1 cellular context compared by ENCODE assay signal in the genomic region with DNA sequence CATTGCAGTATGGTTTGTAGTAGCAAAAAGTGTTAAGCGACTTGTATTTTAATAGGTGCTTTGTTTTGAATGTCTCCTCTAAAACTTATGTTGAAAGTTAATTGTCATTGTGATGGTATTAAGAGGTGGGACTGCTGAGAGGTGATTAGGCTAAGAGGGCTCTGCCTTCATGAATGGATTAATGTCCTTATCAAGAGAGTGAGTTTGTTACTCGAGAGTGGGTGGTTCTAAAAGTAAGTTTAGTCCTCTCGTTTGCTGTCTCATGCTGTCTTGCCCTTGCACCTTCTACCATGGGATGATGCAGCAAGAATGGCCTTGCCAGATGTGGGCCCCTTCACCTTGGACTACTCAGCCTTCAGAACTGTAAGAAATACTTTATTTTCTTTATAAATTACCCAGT.
TF ChIP-seq lines count a peak whose summit lies in the region.

No MANE protein-coding gene starts in this region.

TF ChIP-seq in K562, 482 proteins besides CTCF, POLR2A, EP300 and RAD21 (continued from another document and continues in another):
- TF ChIP-seq KLF1 (tag; IDR thresholded peaks at IDR 0.05) (no peak), C11orf30 (IDR thresholded peaks at IDR 0.05; ENCODE audit: low read depth) (peak; percentile 95), PRPF4 (IDR thresholded peaks at IDR 0.05; ENCODE audit: insufficient read depth, low read depth, low read length, poor library complexity, severe bottlenecking) (no peak), ZNF668 (CRISPR knock-in tag; IDR thresholded peaks at IDR 0.05) (no peak), TOE1 (IDR thresholded peaks at IDR 0.05; ENCODE audit: borderline replicate concordance) (no peak), TOE1 (CRISPR knock-in tag; IDR thresholded peaks at IDR 0.05; ENCODE audit: borderline replicate concordance, low read depth) (no peak), SIN3A (IDR thresholded peaks at IDR 0.05; ENCODE audit: borderline replicate concordance in 2 of 2, control insufficient read depth in 1 of 2, low read depth in 2 of 2, low read length in 2 of 2) (no peak), HDAC2 (IDR thresholded peaks at IDR 0.05) (no peak), GABPA (tag; conservative IDR thresholded peaks at IDR 0.05; ENCODE audit: low read depth) (no peak), ZNF561 (CRISPR knock-in tag; conservative IDR thresholded peaks at IDR 0.05) (no peak), SNIP1 (IDR thresholded peaks at IDR 0.05; ENCODE audit: low read depth) (no peak), SRSF9 (IDR thresholded peaks at IDR 0.05; ENCODE audit: borderline replicate concordance, low read depth, low read length) (no peak), DDX20 (tag; IDR thresholded peaks at IDR 0.05; ENCODE audit: low read depth) (no peak), IFI16 (CRISPR knock-in tag; IDR thresholded peaks at IDR 0.05) (no peak), CREB1 (IDR thresholded peaks at IDR 0.05) (no peak), CREB1 (CRISPR knock-in tag; IDR thresholded peaks at IDR 0.05) (no peak), ZNF764 (CRISPR knock-in tag; IDR thresholded peaks at IDR 0.05; ENCODE audit: low read depth) (no peak), HMGN3 (IDR thresholded peaks at IDR 0.05; ENCODE audit: borderline replicate concordance, extremely low read depth, insufficient read length, low read depth, low read length) (no peak), CAMTA2 (CRISPR knock-in tag; conservative IDR thresholded peaks at IDR 0.05) (no peak), RBBP5 (IDR thresholded peaks at IDR 0.05; ENCODE audit: borderline replicate concordance, insufficient read depth, low read length, poor library complexity, severe bottlenecking) (no peak), RBM25 (IDR thresholded peaks at IDR 0.05; ENCODE audit: low read depth, low read length, severe bottlenecking) (no peak), ARID1B (IDR thresholded peaks at IDR 0.05) (peak; percentile 72), ZNF766 (CRISPR knock-in tag; conservative IDR thresholded peaks at IDR 0.05) (no peak), ELF4 (CRISPR knock-in tag; IDR thresholded peaks at IDR 0.05) (no peak), PHB2 (IDR thresholded peaks at IDR 0.05; ENCODE audit: low read depth) (no peak), PRMT5 (CRISPR knock-in tag; IDR thresholded peaks at IDR 0.05) (no peak), HDAC3 (IDR thresholded peaks at IDR 0.05; ENCODE audit: borderline replicate concordance, partially characterized antibody) (no peak), SREBF2 (CRISPR knock-in tag; IDR thresholded peaks at IDR 0.05) (no peak), TSC22D4 (tag; IDR thresholded peaks at IDR 0.05) (no peak), U2AF2 (optimal IDR thresholded peaks at IDR 0.05; ENCODE audit: low read depth, low read length) (no peak), POLR2AphosphoS5 (IDR thresholded peaks at IDR 0.05; ENCODE audit: control insufficient read depth, insufficient read depth, low read depth, low read length) (peak; percentile 46; the same call in 1 of the 2 replicates), MEF2D (tag; conservative IDR thresholded peaks at IDR 0.05; ENCODE audit: low read depth) (no peak), GABPB1 (CRISPR knock-in tag; IDR thresholded peaks at IDR 0.05) (no peak), ZNF354B (CRISPR knock-in tag; IDR thresholded peaks at IDR 0.05) (no peak), JUN (IDR thresholded peaks at IDR 0.05; ENCODE audit: borderline replicate concordance, low read depth, low read length) (no peak), JUN (CRISPR knock-in tag; IDR thresholded peaks at IDR 0.05; ENCODE audit: borderline replicate concordance) (no peak), STAT5A (IDR thresholded peaks at IDR 0.05; ENCODE audit: borderline replicate concordance, low read length) (no peak), ELF2 (CRISPR knock-in tag; IDR thresholded peaks at IDR 0.05) (no peak), SMAD2 (IDR thresholded peaks at IDR 0.05; ENCODE audit: low read depth, low read length) (no peak), ZNF75A (CRISPR knock-in tag; IDR thresholded peaks at IDR 0.05) (no peak), ZNF232 (CRISPR knock-in tag; IDR thresholded peaks at IDR 0.05) (no peak), ZNF717 (CRISPR knock-in tag; IDR thresholded peaks at IDR 0.05) (no peak), HDGF (IDR thresholded peaks at IDR 0.05) (no peak), NUFIP1 (IDR thresholded peaks at IDR 0.05; ENCODE audit: partially characterized antibody) (no peak), KAT8 (IDR thresholded peaks at IDR 0.05; ENCODE audit: low read depth) (no peak), RFX7 (CRISPR knock-in tag; IDR thresholded peaks at IDR 0.05) (no peak), NCOR1 (IDR thresholded peaks at IDR 0.05) (peak; percentile 65), POLR2AphosphoS2 (IDR thresholded peaks at IDR 0.05; ENCODE audit: low read length) (no peak), NCOA6 (IDR thresholded peaks at IDR 0.05) (no peak), MCM7 (IDR thresholded peaks at IDR 0.05) (no peak), MED1 (CRISPR knock-in tag; IDR thresholded peaks at IDR 0.05; ENCODE audit: borderline replicate concordance) (no peak), SRSF3 (IDR thresholded peaks at IDR 0.05; ENCODE audit: insufficient read depth, low read length) (no peak), GTF2E2 (tag; IDR thresholded peaks at IDR 0.05) (no peak), RBM34 (IDR thresholded peaks at IDR 0.05; ENCODE audit: borderline replicate concordance, insufficient read depth, low read length) (no peak), MAZ (CRISPR knock-in tag; conservative IDR thresholded peaks at IDR 0.05 in 1 of 2, IDR thresholded peaks at IDR 0.05 in 1 of 2) (no peak), PML (IDR thresholded peaks at IDR 0.05; ENCODE audit: low read length) (no peak), SMARCA5 (IDR thresholded peaks at IDR 0.05) (no peak), ARID2 (IDR thresholded peaks at IDR 0.05) (no peak), STAT5B (CRISPR knock-in tag; IDR thresholded peaks at IDR 0.05) (no peak), MBD2 (IDR thresholded peaks at IDR 0.05; ENCODE audit: borderline replicate concordance, low read depth) (no peak), ZNF316 (IDR thresholded peaks at IDR 0.05) (peak; percentile 96), DPF2 (IDR thresholded peaks at IDR 0.05) (peak; percentile 87), BMI1 (IDR thresholded peaks at IDR 0.05; ENCODE audit: low read length) (no peak), LCOR (CRISPR knock-in tag; IDR thresholded peaks at IDR 0.05) (no peak), ZKSCAN3 (CRISPR knock-in tag; IDR thresholded peaks at IDR 0.05) (no peak), ZNF12 (CRISPR knock-in tag; IDR thresholded peaks at IDR 0.05) (no peak), ZBTB8A (IDR thresholded peaks at IDR 0.05; ENCODE audit: partially characterized antibody) (no peak), GATAD2A (IDR thresholded peaks at IDR 0.05) (no peak), ZNF165 (CRISPR knock-in tag; IDR thresholded peaks at IDR 0.05; ENCODE audit: borderline replicate concordance) (no peak)
- TF ChIP-seq, protein P1, sequence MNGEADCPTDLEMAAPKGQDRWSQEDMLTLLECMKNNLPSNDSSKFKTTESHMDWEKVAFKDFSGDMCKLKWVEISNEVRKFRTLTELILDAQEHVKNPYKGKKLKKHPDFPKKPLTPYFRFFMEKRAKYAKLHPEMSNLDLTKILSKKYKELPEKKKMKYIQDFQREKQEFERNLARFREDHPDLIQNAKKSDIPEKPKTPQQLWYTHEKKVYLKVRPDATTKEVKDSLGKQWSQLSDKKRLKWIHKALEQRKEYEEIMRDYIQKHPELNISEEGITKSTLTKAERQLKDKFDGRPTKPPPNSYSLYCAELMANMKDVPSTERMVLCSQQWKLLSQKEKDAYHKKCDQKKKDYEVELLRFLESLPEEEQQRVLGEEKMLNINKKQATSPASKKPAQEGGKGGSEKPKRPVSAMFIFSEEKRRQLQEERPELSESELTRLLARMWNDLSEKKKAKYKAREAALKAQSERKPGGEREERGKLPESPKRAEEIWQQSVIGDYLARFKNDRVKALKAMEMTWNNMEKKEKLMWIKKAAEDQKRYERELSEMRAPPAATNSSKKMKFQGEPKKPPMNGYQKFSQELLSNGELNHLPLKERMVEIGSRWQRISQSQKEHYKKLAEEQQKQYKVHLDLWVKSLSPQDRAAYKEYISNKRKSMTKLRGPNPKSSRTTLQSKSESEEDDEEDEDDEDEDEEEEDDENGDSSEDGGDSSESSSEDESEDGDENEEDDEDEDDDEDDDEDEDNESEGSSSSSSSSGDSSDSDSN (IDR thresholded peaks at IDR 0.05; ENCODE audit: borderline replicate concordance in 1 of 2, low read depth in 2 of 2, low read length in 2 of 2) = no peak
- TF ChIP-seq, protein P2, sequence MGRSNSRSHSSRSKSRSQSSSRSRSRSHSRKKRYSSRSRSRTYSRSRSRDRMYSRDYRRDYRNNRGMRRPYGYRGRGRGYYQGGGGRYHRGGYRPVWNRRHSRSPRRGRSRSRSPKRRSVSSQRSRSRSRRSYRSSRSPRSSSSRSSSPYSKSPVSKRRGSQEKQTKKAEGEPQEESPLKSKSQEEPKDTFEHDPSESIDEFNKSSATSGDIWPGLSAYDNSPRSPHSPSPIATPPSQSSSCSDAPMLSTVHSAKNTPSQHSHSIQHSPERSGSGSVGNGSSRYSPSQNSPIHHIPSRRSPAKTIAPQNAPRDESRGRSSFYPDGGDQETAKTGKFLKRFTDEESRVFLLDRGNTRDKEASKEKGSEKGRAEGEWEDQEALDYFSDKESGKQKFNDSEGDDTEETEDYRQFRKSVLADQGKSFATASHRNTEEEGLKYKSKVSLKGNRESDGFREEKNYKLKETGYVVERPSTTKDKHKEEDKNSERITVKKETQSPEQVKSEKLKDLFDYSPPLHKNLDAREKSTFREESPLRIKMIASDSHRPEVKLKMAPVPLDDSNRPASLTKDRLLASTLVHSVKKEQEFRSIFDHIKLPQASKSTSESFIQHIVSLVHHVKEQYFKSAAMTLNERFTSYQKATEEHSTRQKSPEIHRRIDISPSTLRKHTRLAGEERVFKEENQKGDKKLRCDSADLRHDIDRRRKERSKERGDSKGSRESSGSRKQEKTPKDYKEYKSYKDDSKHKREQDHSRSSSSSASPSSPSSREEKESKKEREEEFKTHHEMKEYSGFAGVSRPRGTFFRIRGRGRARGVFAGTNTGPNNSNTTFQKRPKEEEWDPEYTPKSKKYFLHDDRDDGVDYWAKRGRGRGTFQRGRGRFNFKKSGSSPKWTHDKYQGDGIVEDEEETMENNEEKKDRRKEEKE (IDR thresholded peaks at IDR 0.05; ENCODE audit: borderline replicate concordance in 1 of 2, control insufficient read depth in 1 of 2, low read depth in 2 of 2, low read length in 1 of 2) = no peak
- TF ChIP-seq, protein P3, sequence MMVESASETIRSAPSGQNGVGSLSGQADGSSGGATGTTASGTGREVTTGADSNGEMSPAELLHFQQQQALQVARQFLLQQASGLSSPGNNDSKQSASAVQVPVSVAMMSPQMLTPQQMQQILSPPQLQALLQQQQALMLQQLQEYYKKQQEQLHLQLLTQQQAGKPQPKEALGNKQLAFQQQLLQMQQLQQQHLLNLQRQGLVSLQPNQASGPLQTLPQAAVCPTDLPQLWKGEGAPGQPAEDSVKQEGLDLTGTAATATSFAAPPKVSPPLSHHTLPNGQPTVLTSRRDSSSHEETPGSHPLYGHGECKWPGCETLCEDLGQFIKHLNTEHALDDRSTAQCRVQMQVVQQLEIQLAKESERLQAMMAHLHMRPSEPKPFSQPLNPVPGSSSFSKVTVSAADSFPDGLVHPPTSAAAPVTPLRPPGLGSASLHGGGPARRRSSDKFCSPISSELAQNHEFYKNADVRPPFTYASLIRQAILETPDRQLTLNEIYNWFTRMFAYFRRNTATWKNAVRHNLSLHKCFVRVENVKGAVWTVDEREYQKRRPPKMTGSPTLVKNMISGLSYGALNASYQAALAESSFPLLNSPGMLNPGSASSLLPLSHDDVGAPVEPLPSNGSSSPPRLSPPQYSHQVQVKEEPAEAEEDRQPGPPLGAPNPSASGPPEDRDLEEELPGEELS (CRISPR knock-in tag; IDR thresholded peaks at IDR 0.05; ENCODE audit: borderline replicate concordance) = no peak
- TF ChIP-seq, protein P4, sequence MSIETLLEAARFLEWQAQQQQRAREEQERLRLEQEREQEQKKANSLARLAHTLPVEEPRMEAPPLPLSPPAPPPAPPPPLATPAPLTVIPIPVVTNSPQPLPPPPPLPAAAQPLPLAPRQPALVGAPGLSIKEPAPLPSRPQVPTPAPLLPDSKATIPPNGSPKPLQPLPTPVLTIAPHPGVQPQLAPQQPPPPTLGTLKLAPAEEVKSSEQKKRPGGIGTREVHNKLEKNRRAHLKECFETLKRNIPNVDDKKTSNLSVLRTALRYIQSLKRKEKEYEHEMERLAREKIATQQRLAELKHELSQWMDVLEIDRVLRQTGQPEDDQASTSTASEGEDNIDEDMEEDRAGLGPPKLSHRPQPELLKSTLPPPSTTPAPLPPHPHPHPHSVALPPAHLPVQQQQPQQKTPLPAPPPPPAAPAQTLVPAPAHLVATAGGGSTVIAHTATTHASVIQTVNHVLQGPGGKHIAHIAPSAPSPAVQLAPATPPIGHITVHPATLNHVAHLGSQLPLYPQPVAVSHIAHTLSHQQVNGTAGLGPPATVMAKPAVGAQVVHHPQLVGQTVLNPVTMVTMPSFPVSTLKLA (conservative IDR thresholded peaks at IDR 0.05) = 0 out of 4 replicates have a peak, but pooled peaks of 1 of the 2 experiments have one; percentile 28
- TF ChIP-seq, protein P5, sequence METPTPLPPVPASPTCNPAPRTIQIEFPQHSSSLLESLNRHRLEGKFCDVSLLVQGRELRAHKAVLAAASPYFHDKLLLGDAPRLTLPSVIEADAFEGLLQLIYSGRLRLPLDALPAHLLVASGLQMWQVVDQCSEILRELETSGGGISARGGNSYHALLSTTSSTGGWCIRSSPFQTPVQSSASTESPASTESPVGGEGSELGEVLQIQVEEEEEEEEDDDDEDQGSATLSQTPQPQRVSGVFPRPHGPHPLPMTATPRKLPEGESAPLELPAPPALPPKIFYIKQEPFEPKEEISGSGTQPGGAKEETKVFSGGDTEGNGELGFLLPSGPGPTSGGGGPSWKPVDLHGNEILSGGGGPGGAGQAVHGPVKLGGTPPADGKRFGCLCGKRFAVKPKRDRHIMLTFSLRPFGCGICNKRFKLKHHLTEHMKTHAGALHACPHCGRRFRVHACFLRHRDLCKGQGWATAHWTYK (CRISPR knock-in tag; IDR thresholded peaks at IDR 0.05) = no peak
- TF ChIP-seq, protein P6, sequence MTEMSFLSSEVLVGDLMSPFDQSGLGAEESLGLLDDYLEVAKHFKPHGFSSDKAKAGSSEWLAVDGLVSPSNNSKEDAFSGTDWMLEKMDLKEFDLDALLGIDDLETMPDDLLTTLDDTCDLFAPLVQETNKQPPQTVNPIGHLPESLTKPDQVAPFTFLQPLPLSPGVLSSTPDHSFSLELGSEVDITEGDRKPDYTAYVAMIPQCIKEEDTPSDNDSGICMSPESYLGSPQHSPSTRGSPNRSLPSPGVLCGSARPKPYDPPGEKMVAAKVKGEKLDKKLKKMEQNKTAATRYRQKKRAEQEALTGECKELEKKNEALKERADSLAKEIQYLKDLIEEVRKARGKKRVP (CRISPR knock-in tag; IDR thresholded peaks at IDR 0.05) = no peak
- TF ChIP-seq, protein P7, sequence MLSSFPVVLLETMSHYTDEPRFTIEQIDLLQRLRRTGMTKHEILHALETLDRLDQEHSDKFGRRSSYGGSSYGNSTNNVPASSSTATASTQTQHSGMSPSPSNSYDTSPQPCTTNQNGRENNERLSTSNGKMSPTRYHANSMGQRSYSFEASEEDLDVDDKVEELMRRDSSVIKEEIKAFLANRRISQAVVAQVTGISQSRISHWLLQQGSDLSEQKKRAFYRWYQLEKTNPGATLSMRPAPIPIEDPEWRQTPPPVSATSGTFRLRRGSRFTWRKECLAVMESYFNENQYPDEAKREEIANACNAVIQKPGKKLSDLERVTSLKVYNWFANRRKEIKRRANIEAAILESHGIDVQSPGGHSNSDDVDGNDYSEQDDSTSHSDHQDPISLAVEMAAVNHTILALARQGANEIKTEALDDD (IDR thresholded peaks at IDR 0.05) = peak; percentile 90; the same call in 1 of the 2 replicates
